ENCODE assay signal across 16 cellular contexts in genomic region chr10:4688620-4689019, GRCh38.
DNase-seq lines count a peak whose midpoint lies in the region; ATAC-seq, FAIRE-seq and TF ChIP-seq lines count a peak whose summit lies in the region.
"Had no signal": no experiment of that assay in that cellular context is flagged by ENCODE, and none has a peak within 500 bp of the region (broad histone marks: within the 10 kb centered on the region; RNA-seq: fewer than 3 reads in every experiment).

No MANE protein-coding gene starts in this region.

- DNase-seq in activated CD4-positive, alpha-beta T cell treated with anti-CD3 and anti-CD28 coated beads, Interleukin-2, amount 10 ng/mL, durations not matched to agents 24 days and 14 days = peak; percentile 44
- no peak for DNase-seq in activated CD4-positive, alpha-beta T cell treated with anti-CD3 and anti-CD28 coated beads, Interleukin-2, amount 10 ng/mL, durations not matched to agents 7 days and 5 days
- DNase-seq in MV-4-11 (lab: John Stamatoyannopoulos, UW) (peak; percentile 54), endothelial cell of umbilical vein (ENCODE audit: low read depth, low spot score) (peak; percentile 23), putamen (ENCODE audit: low spot score) (peak; percentile 4), DMS114 treated with DMSO at 0.1 percent for 48 hours (lab: John Stamatoyannopoulos, UW; ENCODE audit: unreplicated experiment) (no peak)
- DNase-seq: activated CD4-positive, alpha-beta T cell treated with anti-CD3 and anti-CD28 coated beads for 36 hours; effector memory CD8-positive, alpha-beta T cell; glutamatergic neuron; GM23248; NCI-H146; occipital lobe; SW 1271; upper lobe of left lung had no signal

- no peak overlapping the region for H2AFZ ChIP-seq in endothelial cell of umbilical vein (ENCODE audit: low read depth, low read length)

- no peak overlapping the region for H3K4me3 Mint-ChIP-seq in activated CD4-positive, alpha-beta T cell treated with anti-CD3 and anti-CD28 coated beads, Interleukin-2, amount 10 ng/mL, durations not matched to agents 24 days and 14 days
- no peak overlapping the region for H3K4me3 Mint-ChIP-seq in activated CD4-positive, alpha-beta T cell treated with anti-CD3 and anti-CD28 coated beads, Interleukin-2, amount 10 ng/mL, durations not matched to agents 7 days and 5 days
- H3K4me3 Mint-ChIP-seq: activated CD4-positive, alpha-beta T cell treated with anti-CD3 and anti-CD28 coated beads for 36 hours; effector memory CD8-positive, alpha-beta T cell had no signal

- peaks cover 4% of the 10 kb centered on the region for H3K27me3 Mint-ChIP-seq in activated CD4-positive, alpha-beta T cell treated with anti-CD3 and anti-CD28 coated beads, Interleukin-2, amount 10 ng/mL, durations not matched to agents 24 days and 14 days
- no peaks in the 10 kb centered on the region for H3K27me3 Mint-ChIP-seq in activated CD4-positive, alpha-beta T cell treated with anti-CD3 and anti-CD28 coated beads, Interleukin-2, amount 10 ng/mL, durations not matched to agents 7 days and 5 days
- H3K27me3 Mint-ChIP-seq: activated CD4-positive, alpha-beta T cell treated with anti-CD3 and anti-CD28 coated beads for 36 hours had no signal

- H3K4me2 ChIP-seq in endothelial cell of umbilical vein (ENCODE audit: insufficient read depth, low read length) = no peak overlapping the region

- H3K9me3 ChIP-seq in endothelial cell of umbilical vein (replicated peaks; ENCODE audit: control insufficient read depth, insufficient read depth, low read length) = no peaks in the 10 kb centered on the region
- H3K9me3 ChIP-seq: upper lobe of left lung had no signal

- H3K27ac ChIP-seq in endothelial cell of umbilical vein (ENCODE audit: insufficient read depth, low read depth, low read length) = no peak overlapping the region
- H3K27ac ChIP-seq: GM23248, upper lobe of left lung had no signal

- H3K79me2 ChIP-seq in endothelial cell of umbilical vein (ENCODE audit: control insufficient read depth, insufficient read depth, low read length) = no peaks in the 10 kb centered on the region

- intact Hi-C loops in activated CD4-positive, alpha-beta T cell treated with anti-CD3 and anti-CD28 coated beads, Interleukin-2, amount 10 ng/mL, durations not matched to agents 24 days and 14 days (cut with micrococcal nuclease) = no loop called here
- intact Hi-C loops in endothelial cell of umbilical vein (cut with micrococcal nuclease) = no loop called here

- no peaks in the 10 kb centered on the region for H3K27me3 ChIP-seq in endothelial cell of umbilical vein (ENCODE audit: control insufficient read depth in 2 of 2, insufficient read depth in 2 of 2, low read length in 2 of 2)
- H3K27me3 ChIP-seq: upper lobe of left lung had no signal

- H3K9me3 Mint-ChIP-seq in activated CD4-positive, alpha-beta T cell treated with anti-CD3 and anti-CD28 coated beads, Interleukin-2, amount 10 ng/mL, durations not matched to agents 24 days and 14 days = peaks cover 1% of the 10 kb centered on the region
- H3K9me3 Mint-ChIP-seq in activated CD4-positive, alpha-beta T cell treated with anti-CD3 and anti-CD28 coated beads, Interleukin-2, amount 10 ng/mL, durations not matched to agents 7 days and 5 days = no peaks in the 10 kb centered on the region
- H3K9me3 Mint-ChIP-seq: effector memory CD8-positive, alpha-beta T cell had no signal

- no peaks in the 10 kb centered on the region for H3K36me3 ChIP-seq in endothelial cell of umbilical vein (ENCODE audit: control insufficient read depth in 2 of 2, extremely low read depth in 1 of 2, insufficient read depth in 2 of 2, low read length in 2 of 2)
- H3K36me3 ChIP-seq: upper lobe of left lung had no signal

- H3K9me1 ChIP-seq in endothelial cell of umbilical vein (replicated peaks; ENCODE audit: control insufficient read depth, extremely low read depth, insufficient read depth, low read length) = no peaks in the 10 kb centered on the region

- H3K9ac ChIP-seq in endothelial cell of umbilical vein (replicated peaks; ENCODE audit: extremely low read depth, insufficient read depth, low read length) = no peak overlapping the region
- H3K9ac ChIP-seq: GM23248 had no signal

- no TSS peak for BruUV-seq in endothelial cell of umbilical vein (replicated peaks; lab: Mats Ljungman, UMichigan)

- TF ChIP-seq POLR2A in endothelial cell of umbilical vein (IDR thresholded peaks at IDR 0.05; ENCODE audit: low read depth, low read length) = no peak

- ATAC-seq in HG03280 (IDR thresholded peaks at IDR 0.05; ENCODE audit: unreplicated experiment) (no peak), HG03095 (IDR thresholded peaks at IDR 0.05; ENCODE audit: unreplicated experiment) (no peak)
- ATAC-seq: activated CD4-positive, alpha-beta T cell treated with anti-CD3 and anti-CD28 coated beads for 36 hours; effector memory CD8-positive, alpha-beta T cell had no signal

- CTCF ChIA-PET in activated CD4-positive, alpha-beta T cell treated with anti-CD3 and anti-CD28 coated beads, Interleukin-2, amount 10 ng/mL, durations not matched to agents 7 days and 5 days (lab: Charles Lee) = no interaction called here
- CTCF ChIA-PET in endothelial cell of umbilical vein (lab: Charles Lee) = interaction anchor here (0.6 kb wide), 1 partner anchor 126 kb away, joined by 3 read pairs; no protein-coding TSS in a partner anchor

- no peak for TF ChIP-seq CTCF in endothelial cell of umbilical vein (IDR thresholded peaks at IDR 0.05; ENCODE audit: extremely low read depth in 1 of 2, insufficient read depth in 1 of 2, low read depth in 1 of 2, low read length in 2 of 2)

- H4K20me1 ChIP-seq in endothelial cell of umbilical vein (replicated peaks; ENCODE audit: control insufficient read depth, extremely low read depth, insufficient read depth, low read length) = no peaks in the 10 kb centered on the region

- POLR2A ChIA-PET in activated CD4-positive, alpha-beta T cell treated with anti-CD3 and anti-CD28 coated beads, Interleukin-2, amount 10 ng/mL, durations not matched to agents 7 days and 5 days (lab: Charles Lee) = no interaction called here
- POLR2A ChIA-PET in endothelial cell of umbilical vein (lab: Charles Lee) = no interaction called here

- no peak for FAIRE-seq in endothelial cell of umbilical vein (lab: Jason Lieb, UNC)

- peaks cover 3% of the 10 kb centered on the region for H3K4me1 ChIP-seq in endothelial cell of umbilical vein (ENCODE audit: control insufficient read depth, extremely low read depth, insufficient read depth, low read length)
- H3K4me1 ChIP-seq: upper lobe of left lung had no signal

- no peak overlapping the region for H3K4me3 ChIP-seq in endothelial cell of umbilical vein (replicated peaks in 1 of 3; ENCODE audit: insufficient read depth in 1 of 3, low read depth in 1 of 3, low read length in 3 of 3)
- H3K4me3 ChIP-seq: GM23248, upper lobe of left lung had no signal

- no peaks in the 10 kb centered on the region for H3K36me3 Mint-ChIP-seq in activated CD4-positive, alpha-beta T cell treated with anti-CD3 and anti-CD28 coated beads, Interleukin-2, amount 10 ng/mL, durations not matched to agents 24 days and 14 days (ENCODE audit: low read depth)
- no peaks in the 10 kb centered on the region for H3K36me3 Mint-ChIP-seq in activated CD4-positive, alpha-beta T cell treated with anti-CD3 and anti-CD28 coated beads, Interleukin-2, amount 10 ng/mL, durations not matched to agents 7 days and 5 days (ENCODE audit: low read depth)

- dilution Hi-C loops in endothelial cell of umbilical vein (cut with MboI; ENCODE audit: extremely low pct_ligation_motif_present, low sequenced_read_pairs) = no loop called here

- no peak overlapping the region for H3K27ac Mint-ChIP-seq in activated CD4-positive, alpha-beta T cell treated with anti-CD3 and anti-CD28 coated beads, Interleukin-2, amount 10 ng/mL, durations not matched to agents 24 days and 14 days
- no peak overlapping the region for H3K27ac Mint-ChIP-seq in activated CD4-positive, alpha-beta T cell treated with anti-CD3 and anti-CD28 coated beads, Interleukin-2, amount 10 ng/mL, durations not matched to agents 7 days and 5 days
- H3K27ac Mint-ChIP-seq: activated CD4-positive, alpha-beta T cell treated with anti-CD3 and anti-CD28 coated beads for 36 hours; effector memory CD8-positive, alpha-beta T cell had no signal

- H3K4me1 Mint-ChIP-seq in activated CD4-positive, alpha-beta T cell treated with anti-CD3 and anti-CD28 coated beads, Interleukin-2, amount 10 ng/mL, durations not matched to agents 24 days and 14 days = peaks cover 11% of the 10 kb centered on the region
- no peaks in the 10 kb centered on the region for H3K4me1 Mint-ChIP-seq in activated CD4-positive, alpha-beta T cell treated with anti-CD3 and anti-CD28 coated beads, Interleukin-2, amount 10 ng/mL, durations not matched to agents 7 days and 5 days

TF ChIP-seq in endothelial cell of umbilical vein, 7 proteins besides CTCF, POLR2A, EP300 and RAD21:
- TF ChIP-seq GATA2 (IDR thresholded peaks at IDR 0.05; ENCODE audit: insufficient read depth, insufficient read length, low read depth, low read length) (no peak), MYC (IDR thresholded peaks at IDR 0.05; ENCODE audit: low read depth, low read length) (no peak), POLR2AphosphoS5 (IDR thresholded peaks at IDR 0.05; ENCODE audit: insufficient read depth, low read depth, low read length) (no peak), FOS (IDR thresholded peaks at IDR 0.05; ENCODE audit: borderline replicate concordance, insufficient read depth, low read length) (no peak), JUN (IDR thresholded peaks at IDR 0.05; ENCODE audit: borderline replicate concordance, insufficient read depth, insufficient read length, low read depth) (no peak), EZH2 (IDR thresholded peaks at IDR 0.05; ENCODE audit: borderline replicate concordance, low read depth, low read length, severe bottlenecking) (no peak), MAX (IDR thresholded peaks at IDR 0.05; ENCODE audit: insufficient read depth, insufficient read length) (no peak)

Comparison
In these comparisons a context has a peak if more than half of its experiments do, and no peak if none do; other contexts are left out.
1. DNase-seq: peak in activated CD4-positive, alpha-beta T cell treated with anti-CD3 and anti-CD28 coated beads, Interleukin-2, amount 10 ng/mL, durations not matched to agents 24 days and 14 days (single experiment), MV-4-11 (single experiment), endothelial cell of umbilical vein (single experiment) and putamen (single experiment); none in activated CD4-positive, alpha-beta T cell treated with anti-CD3 and anti-CD28 coated beads, Interleukin-2, amount 10 ng/mL, durations not matched to agents 7 days and 5 days (single experiment) and DMS114 treated with DMSO at 0.1 percent for 48 hours (single experiment).